ENCODE assay signal across 9 cellular contexts in the genomic region with DNA sequence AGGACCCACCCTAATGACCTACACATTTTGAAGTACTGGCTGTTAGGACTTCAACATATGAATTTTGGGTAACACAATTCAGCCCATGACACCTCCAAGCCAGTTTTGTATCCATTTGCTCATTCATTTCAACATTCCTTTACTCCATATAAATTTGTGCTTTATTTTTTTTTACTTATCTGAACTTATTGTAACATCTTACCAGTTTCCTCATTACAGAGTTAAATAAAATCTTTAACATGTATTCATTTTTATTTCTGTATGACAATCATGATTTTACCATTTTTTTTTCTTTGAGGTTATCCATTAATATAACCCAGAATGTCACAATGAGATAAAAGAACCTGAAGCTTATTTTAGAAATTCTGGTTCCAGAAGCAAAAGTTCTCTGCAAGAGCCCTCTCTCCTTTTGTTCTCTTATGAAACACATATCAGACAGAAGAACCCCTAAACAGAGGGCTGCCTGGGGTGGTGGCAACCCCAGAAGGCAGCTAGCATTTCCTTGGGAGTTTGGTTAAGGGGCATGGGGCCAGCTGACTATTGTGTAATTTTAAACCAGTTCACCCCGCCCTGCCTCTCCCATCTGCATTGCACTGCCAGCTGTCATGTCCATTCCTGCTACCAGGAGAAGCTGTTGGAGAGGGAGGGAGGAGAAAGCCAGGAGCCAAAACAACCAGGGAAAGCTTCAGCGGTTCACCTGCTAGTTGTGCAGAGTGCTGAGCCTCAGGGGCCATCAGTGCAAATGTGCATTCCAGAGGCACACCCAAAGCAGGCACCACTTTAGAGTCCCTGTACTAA. TPM values are rescaled to one million over a fixed set of nuclear protein-coding genes. Genes with fewer than 3 reads are reported as not detected.
DNase-seq lines count a peak whose midpoint lies in the region; ATAC-seq and TF ChIP-seq lines count a peak whose summit lies in the region.
"Had no signal": no experiment of that assay in that cellular context is flagged by ENCODE, and none has a peak within 500 bp of the region (broad histone marks: within the 10 kb centered on the region; RNA-seq: fewer than 3 reads in every experiment).

No MANE protein-coding gene starts in this region.

- H3K27ac ChIP-seq in PC-3 (ENCODE audit: low read length): no peak overlapping the region
- H3K27ac ChIP-seq in thyroid gland: no peak overlapping the region

- H3K9me3 ChIP-seq in PC-3 (ENCODE audit: low read length): no peaks in the 10 kb centered on the region
- H3K9me3 ChIP-seq in thyroid gland: no peaks in the 10 kb centered on the region

- no peak for TF ChIP-seq POLR2A in thyroid gland (IDR thresholded peaks at IDR 0.05)

- intact Hi-C loops in PC-3 (cut with micrococcal nuclease) (no loop called here), Right ventricle myocardium superior (cut with DNase I) (no loop called here), thyroid gland (cut with DNase I) (no loop called here)

- ATAC-seq in PC-3: peak; percentile 88
- peak; percentile 93 for ATAC-seq in Right ventricle myocardium superior (ENCODE audit: poor library complexity)
- ATAC-seq: activated naive CD4-positive, alpha-beta T cell treated with anti-CD3 and anti-CD28 coated beads, Interleukin-2, amount 50 U/mL, for 72 hours had no signal

- CTCF ChIA-PET in PC-3 (lab: Charles Lee): no interaction called here

- H3K9ac ChIP-seq in PC-3 (ENCODE audit: low read length): no peak overlapping the region

- H3F3A ChIP-seq in PC-3 (ENCODE audit: low read length, unreplicated experiment): no peaks in the 10 kb centered on the region

- H3K4me3 ChIP-seq in PC-3 (ENCODE audit: low read length) (no peak overlapping the region), thyroid gland (replicated peaks in 1 of 3) (no peak overlapping the region)

- DNase-seq in DMS79 treated with DMSO at 0.1 percent for 48 hours (lab: John Stamatoyannopoulos, UW) (peak; percentile 54), DMS79 (lab: John Stamatoyannopoulos, UW) (no peak), PC-3 (peak; percentile 57), Right ventricle myocardium superior (peak; percentile 63), thyroid gland (peak; percentile 64 to 70), GF-D8 (lab: John Stamatoyannopoulos, UW) (no peak)
- no peak for DNase-seq in activated CD8-positive, alpha-beta memory T cell treated with anti-CD3 and anti-CD28 coated beads for 24 hours
- no peak for DNase-seq in stimulated activated CD4-positive, alpha-beta T cell treated with anti-CD3 and anti-CD28 coated beads, Interleukin-4, amount 100 ng/mL, for 4 hours

- H3K36me3 ChIP-seq in PC-3 (ENCODE audit: low read depth, low read length) (no peaks in the 10 kb centered on the region), thyroid gland (no peaks in the 10 kb centered on the region)

- no peak overlapping the region for H3K4me2 ChIP-seq in PC-3 (ENCODE audit: low read length)

- POLR2A ChIA-PET in PC-3 (lab: Charles Lee; ENCODE audit: unreplicated experiment): no interaction called here

- no peak for TF ChIP-seq CTCF in PC-3 (conservative IDR thresholded peaks at IDR 0.05; ENCODE audit: low read depth, low read length)
- TF ChIP-seq CTCF in thyroid gland (IDR thresholded peaks at IDR 0.05): no peak

- no peaks in the 10 kb centered on the region for H3K79me2 ChIP-seq in PC-3 (ENCODE audit: low read length)

- H3K4me1 ChIP-seq in PC-3 (ENCODE audit: insufficient read depth, low read length) (peaks cover 7% of the 10 kb centered on the region; the same call in 1 of the 2 replicates), thyroid gland (no peaks in the 10 kb centered on the region)

- H4K20me1 ChIP-seq in PC-3 (ENCODE audit: low read length): no peaks in the 10 kb centered on the region

- 0 out of 2 replicates have a peak overlapping the region, but pooled peaks have one; percentile 37 for H2AFZ ChIP-seq in PC-3 (ENCODE audit: low read length)

- 20 to 25% methylated on average over 2 of the region's 2 CpGs for WGBS in thyroid gland, 2 donors

- no TSS peak for BruUV-seq in PC-3 (replicated peaks; lab: Mats Ljungman, UMichigan)

- H3K9me2 ChIP-seq in PC-3 (replicated peaks; ENCODE audit: low read length): no peaks in the 10 kb centered on the region

- H3K27me3 ChIP-seq in PC-3 (ENCODE audit: low read length) (no peaks in the 10 kb centered on the region), thyroid gland (no peaks in the 10 kb centered on the region)

RNA-seq across cellular contexts. Expression of a gene that starts 47.8 kb away (rescaled TPM):
- total RNA-seq in PC-3 (2014; rRNA removed): 20.2 and 20.6 TPM in 2 replicates
- total RNA-seq in Right ventricle myocardium superior: 32.9 TPM
- total RNA-seq in thyroid gland: 10 to 100 TPM; 55.1 to 94.1 (median 64.7) TPM

Comparison
In these comparisons a context has a peak if more than half of its experiments do, and no peak if none do; other contexts are left out.
1. DNase-seq: peak in DMS79 treated with DMSO at 0.1 percent for 48 hours (single experiment), PC-3 (single experiment), Right ventricle myocardium superior (single experiment) and thyroid gland (2 of 2); none in DMS79 (single experiment), GF-D8 (single experiment), activated CD8-positive, alpha-beta memory T cell treated with anti-CD3 and anti-CD28 coated beads for 24 hours (single experiment) and stimulated activated CD4-positive, alpha-beta T cell treated with anti-CD3 and anti-CD28 coated beads, Interleukin-4, amount 100 ng/mL, for 4 hours (0 of 2).